20 cellular contexts compared by ENCODE assay signal in the genomic region with DNA sequence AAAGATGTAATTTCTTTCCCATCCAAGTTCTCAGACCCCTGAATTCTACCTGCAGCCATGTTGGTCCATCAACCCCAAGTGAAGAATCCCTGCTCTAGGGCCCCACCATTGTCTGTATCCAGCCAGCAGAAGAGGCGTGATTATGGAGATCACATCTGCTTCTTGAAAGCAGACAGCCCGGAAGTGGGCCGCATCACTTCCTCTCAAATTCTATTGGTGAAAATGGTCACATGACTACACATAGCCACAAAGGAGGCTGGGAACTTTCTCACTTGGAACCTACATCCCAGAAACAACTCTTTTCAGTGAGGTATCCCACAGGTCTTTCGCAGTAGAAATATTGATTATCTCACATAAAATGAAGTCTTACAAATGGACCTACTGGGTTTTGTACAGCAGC. TPM values are rescaled to one million over a fixed set of nuclear protein-coding genes. Genes with fewer than 3 reads are reported as not detected.
DNase-seq lines count a peak whose midpoint lies in the region; ATAC-seq and TF ChIP-seq lines count a peak whose summit lies in the region.
"Had no signal": no experiment of that assay in that cellular context is flagged by ENCODE, and none has a peak within 500 bp of the region (broad histone marks: within the 10 kb centered on the region; RNA-seq: fewer than 3 reads in every experiment).

No MANE protein-coding gene starts in this region.

- H2BK5ac ChIP-seq in neuronal stem cell (ENCODE audit: low read length) = no peak overlapping the region

- H3K27me3 ChIP-seq in neuronal stem cell (ENCODE audit: control insufficient read depth in 3 of 3, insufficient read depth in 3 of 3, low read depth in 1 of 3, low read length in 3 of 3) (no peaks in the 10 kb centered on the region), heart right ventricle (no peaks in the 10 kb centered on the region)
- H3K27me3 ChIP-seq: SJCRH30 had no signal

- H3K9me3 Mint-ChIP-seq in activated naive CD4-positive, alpha-beta T cell treated with anti-CD3 and anti-CD28 coated beads, Interleukin-2, amount 10 ng/mL, durations not matched to agents 7 days and 5 days = no peaks in the 10 kb centered on the region
- H3K9me3 Mint-ChIP-seq in activated T-helper 2 cell treated with anti-CD3 and anti-CD28 coated beads, Interferon-gamma antibody, Interleukin-2, Interleukin-4, amounts not matched to agents 10 μg/mL and 5 μg/mL and 100 μg/mL, durations not matched to agents 14 hours and 24 hours and 36 hours = no peaks in the 10 kb centered on the region
- H3K9me3 Mint-ChIP-seq: activated T-cell treated with anti-CD3 and anti-CD28 coated beads, Interleukin-2, amount 50 U/mL, for 4 hours; HFFc6; nephron progenitor cell had no signal

- no peak overlapping the region for H2BK120ac ChIP-seq in neuronal stem cell (ENCODE audit: low read depth, low read length)

- TF ChIP-seq CTCF in heart right ventricle (IDR thresholded peaks at IDR 0.05) = no peak

- no peak for ATAC-seq in heart right ventricle
- no peak for ATAC-seq in HG03280 (IDR thresholded peaks at IDR 0.05; ENCODE audit: unreplicated experiment)
- ATAC-seq in HG03521 (IDR thresholded peaks at IDR 0.05; ENCODE audit: unreplicated experiment) = no peak
- ATAC-seq: activated T-cell treated with anti-CD3 and anti-CD28 coated beads, Interleukin-2, amount 50 U/mL, for 4 hours; Panc1; stimulated activated naive CD8-positive, alpha-beta T cell treated with anti-CD3 and anti-CD28 coated beads, Interleukin-15, amount 100 ng/mL, for 72 hours had no signal

- CTCF ChIA-PET in activated naive CD4-positive, alpha-beta T cell treated with anti-CD3 and anti-CD28 coated beads, Interleukin-2, amount 10 ng/mL, durations not matched to agents 7 days and 5 days (lab: Charles Lee) = interaction anchor here (2.6 kb wide), 1 partner anchor 12 kb away, joined by 6 read pairs; no protein-coding TSS in a partner anchor

- peaks cover 91% of the 10 kb centered on the region for H3K36me3 Mint-ChIP-seq in activated naive CD4-positive, alpha-beta T cell treated with anti-CD3 and anti-CD28 coated beads, Interleukin-2, amount 10 ng/mL, durations not matched to agents 7 days and 5 days
- H3K36me3 Mint-ChIP-seq in activated T-helper 2 cell treated with anti-CD3 and anti-CD28 coated beads, Interferon-gamma antibody, Interleukin-2, Interleukin-4, amounts not matched to agents 10 μg/mL and 5 μg/mL and 100 μg/mL, durations not matched to agents 14 hours and 24 hours and 36 hours (ENCODE audit: low read depth) = peaks cover 95% of the 10 kb centered on the region

- no peaks in the 10 kb centered on the region for H3K27me3 Mint-ChIP-seq in activated naive CD4-positive, alpha-beta T cell treated with anti-CD3 and anti-CD28 coated beads, Interleukin-2, amount 10 ng/mL, durations not matched to agents 7 days and 5 days
- no peaks in the 10 kb centered on the region for H3K27me3 Mint-ChIP-seq in activated T-helper 2 cell treated with anti-CD3 and anti-CD28 coated beads, Interferon-gamma antibody, Interleukin-2, Interleukin-4, amounts not matched to agents 10 μg/mL and 5 μg/mL and 100 μg/mL, durations not matched to agents 14 hours and 24 hours and 36 hours (ENCODE audit: low read depth)
- H3K27me3 Mint-ChIP-seq: dendritic cell treated with granulocyte-macrophage colony-stimulating factor and Interleukin-4, amounts not matched to agents 40 ng/mL and 50 ng/mL, for 4 days; memory B cell; stimulated activated naive CD8-positive, alpha-beta T cell treated with anti-CD3 and anti-CD28 coated beads, Interleukin-15, amount 100 ng/mL, for 72 hours had no signal

- no peak overlapping the region for H3K23ac ChIP-seq in neuronal stem cell (ENCODE audit: low read depth, low read length, poor library complexity)

- no peak for DNase-seq in activated naive CD4-positive, alpha-beta T cell treated with anti-CD3 and anti-CD28 coated beads, Interleukin-2, amount 10 ng/mL, durations not matched to agents 7 days and 5 days
- no peak for DNase-seq in activated naive CD4-positive, alpha-beta T cell treated with anti-CD3 and anti-CD28 coated beads, Interleukin-2, amount 50 U/mL, for 16 hours
- no peak for DNase-seq in activated T-helper 2 cell treated with anti-CD3 and anti-CD28 coated beads, Interferon-gamma antibody, Interleukin-2, Interleukin-4, amounts not matched to agents 10 μg/mL and 5 μg/mL and 100 μg/mL, durations not matched to agents 14 hours and 24 hours and 36 hours (ENCODE audit: low spot score)
- no peak for DNase-seq in neuronal stem cell (ENCODE audit: low spot score)
- DNase-seq in heart right ventricle = no peak
- DNase-seq: activated T-cell treated with anti-CD3 and anti-CD28 coated beads, Interleukin-2, amount 50 U/mL, for 4 hours; amniotic stem cell; HFFc6; NCI-H1417 treated with DMSO at 0.1 percent for 48 hours; nephron progenitor cell; SJCRH30; stimulated activated naive CD8-positive, alpha-beta T cell treated with anti-CD3 and anti-CD28 coated beads, Interleukin-15, amount 100 ng/mL, for 72 hours; trophoblast cell had no signal

- no peak overlapping the region for H3K14ac ChIP-seq in neuronal stem cell (ENCODE audit: low read length)

- H2BK12ac ChIP-seq in neuronal stem cell (ENCODE audit: low read length) = no peak overlapping the region

- intact Hi-C loops in activated T-helper 2 cell treated with anti-CD3 and anti-CD28 coated beads, Interferon-gamma antibody, Interleukin-2, Interleukin-4, amounts not matched to agents 10 μg/mL and 5 μg/mL and 100 μg/mL, durations not matched to agents 14 hours and 24 hours and 36 hours (cut with micrococcal nuclease) = no loop called here
- intact Hi-C loops in heart right ventricle (cut with DNase I) = loop anchor here in 2 of 10 donors (10.0 kb wide), 2 partner anchors 49 to 119 kb away; no protein-coding TSS in a partner anchor

- no peak overlapping the region for H2BK15ac ChIP-seq in neuronal stem cell (ENCODE audit: low read length)

- H3K27ac ChIP-seq in neuronal stem cell (replicated peaks; ENCODE audit: low read length) (no peak overlapping the region), heart right ventricle (no peak overlapping the region)
- H3K27ac ChIP-seq: epithelial cell of prostate, SJCRH30 had no signal

- H3K4me3 ChIP-seq in neuronal stem cell (ENCODE audit: low read length in 2 of 2) (no peak overlapping the region), heart right ventricle (no peak overlapping the region)
- H3K4me3 ChIP-seq: SJCRH30 had no signal

- H3K79me1 ChIP-seq in neuronal stem cell (ENCODE audit: low read depth, low read length) = no peaks in the 10 kb centered on the region

- H2AFZ ChIP-seq in neuronal stem cell (ENCODE audit: low read length) = peak overlapping the region; percentile 33

- no peak overlapping the region for H2AK5ac ChIP-seq in neuronal stem cell (ENCODE audit: low read depth, low read length)

- H3K4me1 ChIP-seq in neuronal stem cell (ENCODE audit: control insufficient read depth in 2 of 2, insufficient read depth in 1 of 2, low read depth in 1 of 2, low read length in 2 of 2) (peaks cover 0 to 1% of the 10 kb centered on the region in 2 donors), heart right ventricle (no peaks in the 10 kb centered on the region)
- H3K4me1 ChIP-seq: SJCRH30 had no signal

- H3K4ac ChIP-seq in neuronal stem cell (ENCODE audit: low read length) = no peak overlapping the region

- H3K4me1 Mint-ChIP-seq in activated naive CD4-positive, alpha-beta T cell treated with anti-CD3 and anti-CD28 coated beads, Interleukin-2, amount 10 ng/mL, durations not matched to agents 7 days and 5 days = peaks cover 19% of the 10 kb centered on the region
- H3K4me1 Mint-ChIP-seq in activated T-helper 2 cell treated with anti-CD3 and anti-CD28 coated beads, Interferon-gamma antibody, Interleukin-2, Interleukin-4, amounts not matched to agents 10 μg/mL and 5 μg/mL and 100 μg/mL, durations not matched to agents 14 hours and 24 hours and 36 hours (ENCODE audit: low read depth) = peaks cover 31% of the 10 kb centered on the region
- H3K4me1 Mint-ChIP-seq: memory B cell had no signal

- no CpG with 5 or more reads among the region's 4 CpGs for WGBS in neuronal stem cell (ENCODE audit: extremely low coverage in 2 of 2, insufficient read length in 2 of 2, insufficient replicate concordance in 1 of 2), 2 donors
- 94 to 95% methylated on average over 4 of the region's 4 CpGs for WGBS in heart right ventricle, 2 donors

- no peak overlapping the region for H4K8ac ChIP-seq in neuronal stem cell (ENCODE audit: low read depth, low read length)

- H3K4me2 ChIP-seq in neuronal stem cell (ENCODE audit: insufficient read depth, low read length, poor library complexity, severe bottlenecking) = no peak overlapping the region

- H3K36me3 ChIP-seq in neuronal stem cell (replicated peaks in 1 of 2; ENCODE audit: control insufficient read depth in 2 of 2, insufficient read depth in 2 of 2, low read length in 2 of 2) (peaks cover 0 to 20% of the 10 kb centered on the region in 2 donors), heart right ventricle (peaks cover 0 to 100% (median 27%) of the 10 kb centered on the region in 9 donors)

- no peak overlapping the region for H3K4me3 Mint-ChIP-seq in activated naive CD4-positive, alpha-beta T cell treated with anti-CD3 and anti-CD28 coated beads, Interleukin-2, amount 10 ng/mL, durations not matched to agents 7 days and 5 days
- H3K4me3 Mint-ChIP-seq in activated T-helper 2 cell treated with anti-CD3 and anti-CD28 coated beads, Interferon-gamma antibody, Interleukin-2, Interleukin-4, amounts not matched to agents 10 μg/mL and 5 μg/mL and 100 μg/mL, durations not matched to agents 14 hours and 24 hours and 36 hours (ENCODE audit: low read depth) = no peak overlapping the region
- H3K4me3 Mint-ChIP-seq: activated T-cell treated with anti-CD3 and anti-CD28 coated beads, Interleukin-2, amount 50 U/mL, for 4 hours; dendritic cell treated with granulocyte-macrophage colony-stimulating factor and Interleukin-4, amounts not matched to agents 40 ng/mL and 50 ng/mL, for 4 days; HFFc6; memory B cell; nephron progenitor cell; stimulated activated naive CD8-positive, alpha-beta T cell treated with anti-CD3 and anti-CD28 coated beads, Interleukin-15, amount 100 ng/mL, for 72 hours had no signal

- no peak for TF ChIP-seq RAD21 in Ishikawa (IDR thresholded peaks at IDR 0.05; ENCODE audit: low read depth)

- H3K9me3 ChIP-seq in neuronal stem cell (replicated peaks in 1 of 2; ENCODE audit: control insufficient read depth in 2 of 2, insufficient read depth in 1 of 2, low read depth in 1 of 2, low read length in 2 of 2) (peaks cover 0 to 2% of the 10 kb centered on the region in 2 donors), heart right ventricle (peaks cover 0 to 15% (median 0%) of the 10 kb centered on the region in 11 donors)
- H3K9me3 ChIP-seq: SJCRH30 had no signal

- H3K18ac ChIP-seq in neuronal stem cell (ENCODE audit: low read length) = no peak overlapping the region

- no peak for TF ChIP-seq EP300 in Ishikawa (IDR thresholded peaks at IDR 0.05; ENCODE audit: borderline replicate concordance)

- H3K27ac Mint-ChIP-seq in activated naive CD4-positive, alpha-beta T cell treated with anti-CD3 and anti-CD28 coated beads, Interleukin-2, amount 10 ng/mL, durations not matched to agents 7 days and 5 days = peak overlapping the region; percentile 49
- H3K27ac Mint-ChIP-seq in activated T-helper 2 cell treated with anti-CD3 and anti-CD28 coated beads, Interferon-gamma antibody, Interleukin-2, Interleukin-4, amounts not matched to agents 10 μg/mL and 5 μg/mL and 100 μg/mL, durations not matched to agents 14 hours and 24 hours and 36 hours = peak overlapping the region; percentile 68
- H3K27ac Mint-ChIP-seq: dendritic cell treated with granulocyte-macrophage colony-stimulating factor and Interleukin-4, amounts not matched to agents 40 ng/mL and 50 ng/mL, for 4 days; HFFc6; memory B cell; nephron progenitor cell had no signal

- no peak overlapping the region for H3K9ac ChIP-seq in neuronal stem cell (ENCODE audit: low read depth, low read length, poor library complexity)

- no peak overlapping the region for H4K91ac ChIP-seq in neuronal stem cell (ENCODE audit: low read depth, low read length, poor library complexity)

RNA-seq across cellular contexts. Expression of a gene that starts 40.1 kb away (rescaled TPM):
- 434 and 437 TPM in 2 replicates for total RNA-seq in activated T-helper 2 cell treated with anti-CD3 and anti-CD28 coated beads, Interferon-gamma antibody, Interleukin-2, Interleukin-4, amounts not matched to agents 10 μg/mL and 5 μg/mL and 100 μg/mL, durations not matched to agents 14 hours and 24 hours and 36 hours
- 9.3 TPM for polyA plus RNA-seq in neuronal stem cell (2013, experiment 1 of 2)
- polyA plus RNA-seq in neuronal stem cell (2013, experiment 2 of 2) = 9.2 TPM
- total RNA-seq in heart right ventricle = 10 to 100 TPM in 4 of 10 donors, 1 to 10 TPM in 6; 5.0 to 28.9 (median 9.7) TPM
- polyA plus RNA-seq in heart right ventricle = 10 to 100 TPM; 10.0 to 10.2 TPM

RNA-seq across cellular contexts. Expression of a gene that starts 48.1 kb away (rescaled TPM):
- total RNA-seq in activated T-helper 2 cell treated with anti-CD3 and anti-CD28 coated beads, Interferon-gamma antibody, Interleukin-2, Interleukin-4, amounts not matched to agents 10 μg/mL and 5 μg/mL and 100 μg/mL, durations not matched to agents 14 hours and 24 hours and 36 hours = 84.2 and 84.5 TPM in 2 replicates
- 0.13 TPM for polyA plus RNA-seq in neuronal stem cell (2013, experiment 1 of 2)
- 0.14 TPM for polyA plus RNA-seq in neuronal stem cell (2013, experiment 2 of 2)
- total RNA-seq in heart right ventricle = 1 to 10 TPM in 1 of 10 donors, under 1 TPM in 8, not detected in 1; 0.06 to 3.6 (median 0.15) TPM
- under 1 TPM in 1 of 2 donors, not detected in 1; 0.07 TPM for polyA plus RNA-seq in heart right ventricle

Comparison
In these comparisons a context has a peak if more than half of its experiments do, and no peak if none do; other contexts are left out.
1. RNA of a gene that starts 40.1 kb away (total RNA-seq): 434 to 437 TPM in activated T-helper 2 cell treated with anti-CD3 and anti-CD28 coated beads, Interferon-gamma antibody, Interleukin-2, Interleukin-4, amounts not matched to agents 10 μg/mL and 5 μg/mL and 100 μg/mL, durations not matched to agents 14 hours and 24 hours and 36 hours; 5.0 to 28.9 TPM in heart right ventricle; every median in the first group is over 10 times any median in the second.
2. RNA of a gene that starts 48.1 kb away (total RNA-seq): 84.2 to 84.5 TPM in activated T-helper 2 cell treated with anti-CD3 and anti-CD28 coated beads, Interferon-gamma antibody, Interleukin-2, Interleukin-4, amounts not matched to agents 10 μg/mL and 5 μg/mL and 100 μg/mL, durations not matched to agents 14 hours and 24 hours and 36 hours; 0.06 to 3.6 TPM in heart right ventricle; every median in the first group is over 10 times any median in the second.